ENCODE assay signal across 9 cellular contexts in the genomic region with DNA sequence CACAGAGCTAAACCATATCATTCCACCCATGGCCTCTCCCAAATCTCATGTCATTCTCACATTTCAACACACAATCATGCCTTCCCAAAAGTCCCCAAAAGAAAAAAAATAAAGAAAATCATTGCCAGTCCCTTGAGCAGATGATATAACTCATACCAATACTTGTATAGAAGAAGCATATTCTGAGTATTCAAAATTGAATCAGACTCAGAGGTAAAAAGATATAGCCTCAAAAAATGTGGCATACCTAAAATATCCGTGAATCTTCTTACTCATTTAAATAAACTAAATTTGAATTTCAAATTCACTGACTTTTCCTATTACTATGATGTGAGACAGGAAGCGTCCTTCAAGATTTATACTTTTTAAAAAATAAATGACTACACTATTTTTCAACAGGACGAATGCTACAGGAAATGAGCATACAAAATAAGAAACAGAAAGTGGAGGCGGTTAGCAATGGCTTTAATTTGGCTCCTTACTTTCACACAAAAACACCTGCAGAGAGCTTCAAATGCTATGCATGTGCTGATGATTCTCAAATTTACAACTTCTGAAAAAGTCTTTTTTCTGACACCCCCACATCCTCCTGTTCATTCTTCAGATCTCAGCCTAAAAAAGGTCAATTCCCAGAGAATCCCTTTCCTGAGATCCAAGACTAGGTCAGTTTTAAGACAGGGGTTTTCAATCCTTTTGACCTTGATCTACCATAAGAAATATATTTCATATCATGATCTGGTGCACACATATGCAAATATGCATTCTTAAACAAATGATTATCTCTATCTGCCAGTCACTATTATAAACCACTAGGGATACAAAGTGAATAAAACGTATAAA. TPM values are rescaled to one million over a fixed set of nuclear protein-coding genes. Genes with fewer than 3 reads are reported as not detected.
A peak's percentile ranks its signal among the peaks of the same experiment; 100 is the strongest.
DNase-seq lines count a peak whose midpoint lies in the region; ATAC-seq and TF ChIP-seq lines count a peak whose summit lies in the region.
"Had no signal": no experiment of that assay in that cellular context is flagged by ENCODE, and none has a peak within 500 bp of the region (broad histone marks: within the 10 kb centered on the region; RNA-seq: fewer than 3 reads in every experiment).

No MANE protein-coding gene starts in this region.

- H3K9me3 Mint-ChIP-seq in activated T-cell treated with anti-CD3 and anti-CD28 coated beads, Interleukin-2, amount 50 U/mL, for 72 hours = no peaks in the 10 kb centered on the region
- no peaks in the 10 kb centered on the region for H3K9me3 Mint-ChIP-seq in stimulated activated naive CD8-positive, alpha-beta T cell treated with anti-CD3 and anti-CD28 coated beads, Interleukin-15, amount 100 ng/mL, for 72 hours
- H3K9me3 Mint-ChIP-seq in chondrocyte (ENCODE audit: low read depth) = no peaks in the 10 kb centered on the region

- peak overlapping the region; percentile 55 for H2AFZ ChIP-seq in MM.1S (ENCODE audit: low read length)

- no peaks in the 10 kb centered on the region for H3K36me3 Mint-ChIP-seq in activated T-cell treated with anti-CD3 and anti-CD28 coated beads, Interleukin-2, amount 50 U/mL, for 72 hours (ENCODE audit: insufficient read depth in 2 of 2)
- H3K36me3 Mint-ChIP-seq in chondrocyte (ENCODE audit: low read depth) = no peaks in the 10 kb centered on the region

- H4K20me1 ChIP-seq in MM.1S (ENCODE audit: insufficient read depth, low read length) = no peaks in the 10 kb centered on the region

- H3K27ac Mint-ChIP-seq in activated T-cell treated with anti-CD3 and anti-CD28 coated beads, Interleukin-2, amount 50 U/mL, for 72 hours = peak overlapping the region; percentile 53
- peak overlapping the region; percentile 81 to 98 for H3K27ac Mint-ChIP-seq in stimulated activated naive CD8-positive, alpha-beta T cell treated with anti-CD3 and anti-CD28 coated beads, Interleukin-15, amount 100 ng/mL, for 72 hours
- no peak overlapping the region for H3K27ac Mint-ChIP-seq in chondrocyte (ENCODE audit: unreplicated experiment)

- no peak for DNase-seq in activated T-cell treated with anti-CD3 and anti-CD28 coated beads, Interleukin-2, amount 50 U/mL, for 72 hours
- DNase-seq in activated T-cell treated with anti-CD3 and anti-CD28 coated beads, Interleukin-2, amount 50 U/mL, for 48 hours = no peak
- DNase-seq in MM.1S (peak; percentile 82), stomach (no peak), NCI-H2081 treated with DMSO at 0.1 percent for 48 hours (lab: John Stamatoyannopoulos, UW) (no peak), chondrocyte (ENCODE audit: low spot score) (no peak)
- no peak for DNase-seq in stimulated activated naive CD8-positive, alpha-beta T cell treated with anti-CD3 and anti-CD28 coated beads, Interleukin-15, amount 100 ng/mL, for 72 hours

- peak overlapping the region; percentile 67; the same call in 1 of the 2 replicates for H3K27ac ChIP-seq in MM.1S (ENCODE audit: low read length)
- no peak overlapping the region for H3K27ac ChIP-seq in stomach

- ATAC-seq in activated T-cell treated with anti-CD3 and anti-CD28 coated beads, Interleukin-2, amount 50 U/mL, for 72 hours (replicated peaks in 1 of 2) = peak; percentile 78
- ATAC-seq in HG02798 (IDR thresholded peaks at IDR 0.05; ENCODE audit: poor library complexity, unreplicated experiment) = peak; percentile 88
- ATAC-seq in stimulated activated naive CD8-positive, alpha-beta T cell treated with anti-CD3 and anti-CD28 coated beads, Interleukin-15, amount 100 ng/mL, for 72 hours = peak; percentile 76

- WGBS in stomach, 5 donors = 67 to 80% (median 74%) methylated on average over 5 of the region's 5 CpGs

- H3K27me3 Mint-ChIP-seq in activated T-cell treated with anti-CD3 and anti-CD28 coated beads, Interleukin-2, amount 50 U/mL, for 72 hours (ENCODE audit: low read depth) = no peaks in the 10 kb centered on the region
- H3K27me3 Mint-ChIP-seq in stimulated activated naive CD8-positive, alpha-beta T cell treated with anti-CD3 and anti-CD28 coated beads, Interleukin-15, amount 100 ng/mL, for 72 hours = no peaks in the 10 kb centered on the region
- H3K27me3 Mint-ChIP-seq in chondrocyte (ENCODE audit: low read depth) = no peaks in the 10 kb centered on the region

- H3K9me3 ChIP-seq in MM.1S (replicated peaks; ENCODE audit: insufficient read depth, low read length) = no peaks in the 10 kb centered on the region
- H3K9me3 ChIP-seq in stomach = no peaks in the 10 kb centered on the region

- H3K9me2 ChIP-seq in MM.1S (replicated peaks; ENCODE audit: insufficient read depth, low read length) = no peaks in the 10 kb centered on the region

- intact Hi-C loops in stomach (cut with DNase I; ENCODE audit: low total_unique reads) = no loop called here

- H3K4me2 ChIP-seq in MM.1S (ENCODE audit: low read depth, low read length) = peak overlapping the region; percentile 67
- H3K4me2 ChIP-seq: smooth muscle cell had no signal

- H3K4me1 ChIP-seq in MM.1S (ENCODE audit: low read length) (peaks cover 29% of the 10 kb centered on the region), stomach (peaks cover 0 to 7% (median 0%) of the 10 kb centered on the region in 4 donors)

- H3K4me1 Mint-ChIP-seq in activated T-cell treated with anti-CD3 and anti-CD28 coated beads, Interleukin-2, amount 50 U/mL, for 72 hours (ENCODE audit: low read depth) = peaks cover 36% of the 10 kb centered on the region
- H3K4me1 Mint-ChIP-seq in stimulated activated naive CD8-positive, alpha-beta T cell treated with anti-CD3 and anti-CD28 coated beads, Interleukin-15, amount 100 ng/mL, for 72 hours = peaks cover 40% of the 10 kb centered on the region
- H3K4me1 Mint-ChIP-seq in chondrocyte (ENCODE audit: low read depth) = peaks cover 9% of the 10 kb centered on the region

- TF ChIP-seq CTCF in MM.1S (IDR thresholded peaks at IDR 0.05; ENCODE audit: low read length) = no peak
- TF ChIP-seq CTCF in stomach (IDR thresholded peaks at IDR 0.05) = no peak
- TF ChIP-seq CTCF in chondrocyte (IDR thresholded peaks at IDR 0.05) = no peak

- H3K4me3 ChIP-seq in MM.1S (ENCODE audit: low read length) (peak overlapping the region; percentile 10; the same call in 1 of the 2 replicates), stomach (no peak overlapping the region)
- H3K4me3 ChIP-seq: smooth muscle cell had no signal

- TF ChIP-seq EP300 in stomach (IDR thresholded peaks at IDR 0.05) = no peak

- peak overlapping the region; percentile 32 to 67 for H3K4me3 Mint-ChIP-seq in activated T-cell treated with anti-CD3 and anti-CD28 coated beads, Interleukin-2, amount 50 U/mL, for 72 hours
- peak overlapping the region; percentile 42 to 62 for H3K4me3 Mint-ChIP-seq in stimulated activated naive CD8-positive, alpha-beta T cell treated with anti-CD3 and anti-CD28 coated beads, Interleukin-15, amount 100 ng/mL, for 72 hours
- H3K4me3 Mint-ChIP-seq in chondrocyte (ENCODE audit: unreplicated experiment) = no peak overlapping the region

- H3K79me2 ChIP-seq in MM.1S (ENCODE audit: low read length) = no peaks in the 10 kb centered on the region

- H3K36me3 ChIP-seq in MM.1S (replicated peaks; ENCODE audit: insufficient read depth, low read length) (no peaks in the 10 kb centered on the region), stomach (no peaks in the 10 kb centered on the region)

- no peak for TF ChIP-seq POLR2A in stomach (IDR thresholded peaks at IDR 0.05)

- peaks cover 17% of the 10 kb centered on the region for H3F3A ChIP-seq in MM.1S (ENCODE audit: insufficient read depth, low read length)

- H3K27me3 ChIP-seq in MM.1S (replicated peaks; ENCODE audit: insufficient read depth, low read length) = no peaks in the 10 kb centered on the region
- H3K27me3 ChIP-seq in stomach = no peaks in the 10 kb centered on the region

- H3K9ac ChIP-seq in MM.1S (ENCODE audit: low read length) = no peak overlapping the region

RNA-seq across cellular contexts. Expression of a gene that starts 39.6 kb away (rescaled TPM):
- total RNA-seq in activated T-cell treated with anti-CD3 and anti-CD28 coated beads, Interleukin-2, amount 50 U/mL, for 72 hours = 10 to 100 TPM; 34.8 to 43.6 TPM
- total RNA-seq in stomach = 100 to 1,000 TPM in 3 of 5 donors, 10 to 100 TPM in 2; 79.8 to 164 (median 120) TPM
- polyA plus RNA-seq in stomach = 10 to 100 TPM in 2 of 3 donors, 1 to 10 TPM in 1; 6.0 to 13.7 (median 12.3) TPM
- total RNA-seq in chondrocyte = 32.9 to 44.0 TPM (median 35.0 TPM) in 3 replicates

RNA-seq across cellular contexts. Expression of a gene that starts 42.9 kb away (rescaled TPM):
- total RNA-seq in activated T-cell treated with anti-CD3 and anti-CD28 coated beads, Interleukin-2, amount 50 U/mL, for 72 hours = 1 to 10 TPM; 2.3 to 3.2 TPM
- 10 to 100 TPM in 3 of 5 donors, 1 to 10 TPM in 2; 4.7 to 62.6 (median 18.0) TPM for total RNA-seq in stomach
- polyA plus RNA-seq in stomach = 1 to 10 TPM in 2 of 3 donors, under 1 TPM in 1; 0.65 to 1.7 (median 1.7) TPM
- total RNA-seq in chondrocyte = 7.9 to 10.5 TPM (median 9.0 TPM) in 3 replicates
